1 cellular context compared by ENCODE assay signal in the genomic region with DNA sequence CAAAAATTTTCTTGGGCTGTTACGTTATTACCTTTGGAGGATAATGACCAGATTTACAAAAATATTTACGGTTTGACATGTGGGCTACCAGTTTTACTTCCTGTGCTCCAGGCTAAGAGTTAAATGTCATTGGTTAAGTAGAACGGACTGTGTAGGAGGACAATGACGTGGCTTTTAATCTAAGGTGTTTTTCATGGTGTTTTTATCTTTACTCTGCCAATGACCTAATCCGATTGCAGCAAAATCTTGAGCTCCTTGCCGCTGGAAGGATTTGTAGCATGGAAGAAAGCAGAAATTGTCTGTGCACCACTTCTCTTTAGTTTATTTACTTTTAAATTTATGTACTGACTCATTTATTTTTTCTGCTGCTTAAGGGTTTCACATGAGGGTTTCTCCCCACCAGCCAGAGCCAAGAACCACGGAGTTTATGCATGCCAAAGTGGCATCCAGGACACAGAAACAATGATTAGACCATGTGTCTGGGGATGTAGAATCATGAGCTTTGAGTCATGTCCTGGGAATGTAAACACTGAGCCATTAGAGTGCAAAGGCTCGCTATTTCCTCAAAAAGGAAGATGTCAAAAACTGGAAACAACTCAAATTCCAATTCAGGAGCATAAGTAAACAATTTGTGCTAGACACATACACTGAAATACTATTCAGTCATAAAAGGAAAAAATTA.
A peak's percentile ranks its signal among the peaks of the same experiment; 100 is the strongest.
TF ChIP-seq lines count a peak whose summit lies in the region.

No MANE protein-coding gene starts in this region.

TF ChIP-seq in HepG2, 621 proteins besides CTCF, POLR2A, EP300 and RAD21 (continued from another document and continues in another):
- TF ChIP-seq FOXP4 (CRISPR knock-in tag; IDR thresholded peaks at IDR 0.05), result peak; percentile 95
- no peak for TF ChIP-seq NPAS2 (CRISPR knock-in tag; IDR thresholded peaks at IDR 0.05; ENCODE audit: borderline replicate concordance)
- peak; percentile 100 for TF ChIP-seq TEAD3 (CRISPR knock-in tag; optimal IDR thresholded peaks at IDR 0.05; ENCODE audit: borderline replicate concordance)
- peak; percentile 92; the same call in 1 of the 2 replicates for TF ChIP-seq MEIS2 (CRISPR knock-in tag; IDR thresholded peaks at IDR 0.05)
- TF ChIP-seq ZNF468 (CRISPR knock-in tag; IDR thresholded peaks at IDR 0.05), result no peak
- TF ChIP-seq FOSL2 (CRISPR knock-in tag; IDR thresholded peaks at IDR 0.05), result peak; percentile 98
- TF ChIP-seq, protein P1, sequence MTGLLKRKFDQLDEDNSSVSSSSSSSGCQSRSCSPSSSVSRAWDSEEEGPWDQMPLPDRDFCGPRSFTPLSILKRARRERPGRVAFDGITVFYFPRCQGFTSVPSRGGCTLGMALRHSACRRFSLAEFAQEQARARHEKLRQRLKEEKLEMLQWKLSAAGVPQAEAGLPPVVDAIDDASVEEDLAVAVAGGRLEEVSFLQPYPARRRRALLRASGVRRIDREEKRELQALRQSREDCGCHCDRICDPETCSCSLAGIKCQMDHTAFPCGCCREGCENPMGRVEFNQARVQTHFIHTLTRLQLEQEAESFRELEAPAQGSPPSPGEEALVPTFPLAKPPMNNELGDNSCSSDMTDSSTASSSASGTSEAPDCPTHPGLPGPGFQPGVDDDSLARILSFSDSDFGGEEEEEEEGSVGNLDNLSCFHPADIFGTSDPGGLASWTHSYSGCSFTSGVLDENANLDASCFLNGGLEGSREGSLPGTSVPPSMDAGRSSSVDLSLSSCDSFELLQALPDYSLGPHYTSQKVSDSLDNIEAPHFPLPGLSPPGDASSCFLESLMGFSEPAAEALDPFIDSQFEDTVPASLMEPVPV (CRISPR knock-in tag; IDR thresholded peaks at IDR 0.05), result no peak
- TF ChIP-seq NCOR1 (IDR thresholded peaks at IDR 0.05; ENCODE audit: borderline replicate concordance, low read length), result peak; percentile 60
- TF ChIP-seq ATF2 (CRISPR knock-in tag; IDR thresholded peaks at IDR 0.05), result peak; percentile 94
- peak; percentile 54; the same call in 1 of the 2 replicates for TF ChIP-seq KMT2B (CRISPR knock-in tag; IDR thresholded peaks at IDR 0.05)
- no peak for TF ChIP-seq TAF1 (CRISPR knock-in tag; IDR thresholded peaks at IDR 0.05)
- TF ChIP-seq ASH2L (IDR thresholded peaks at IDR 0.05; ENCODE audit: insufficient read length, low read depth, low read length), result no peak
- no peak for TF ChIP-seq ZNF780A (CRISPR knock-in tag; IDR thresholded peaks at IDR 0.05)
- no peak for TF ChIP-seq ZNF510 (CRISPR knock-in tag; IDR thresholded peaks at IDR 0.05; ENCODE audit: low read depth)
- TF ChIP-seq U2AF1 (optimal IDR thresholded peaks at IDR 0.05; ENCODE audit: low read depth, low read length), result no peak
- TF ChIP-seq, protein P2, sequence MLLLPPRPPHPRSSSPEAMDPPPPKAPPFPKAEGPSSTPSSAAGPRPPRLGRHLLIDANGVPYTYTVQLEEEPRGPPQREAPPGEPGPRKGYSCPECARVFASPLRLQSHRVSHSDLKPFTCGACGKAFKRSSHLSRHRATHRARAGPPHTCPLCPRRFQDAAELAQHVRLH (CRISPR knock-in tag; IDR thresholded peaks at IDR 0.05; ENCODE audit: borderline replicate concordance, low read depth), result peak; percentile 76; the same call in 1 of the 2 replicates
- TF ChIP-seq ZNF678 (CRISPR knock-in tag; IDR thresholded peaks at IDR 0.05), result no peak
- no peak for TF ChIP-seq ZNF432 (CRISPR knock-in tag; IDR thresholded peaks at IDR 0.05; ENCODE audit: borderline replicate concordance)
- TF ChIP-seq ARID5B (CRISPR knock-in tag; IDR thresholded peaks at IDR 0.05), result peak; percentile 98
- TF ChIP-seq, protein P3, sequence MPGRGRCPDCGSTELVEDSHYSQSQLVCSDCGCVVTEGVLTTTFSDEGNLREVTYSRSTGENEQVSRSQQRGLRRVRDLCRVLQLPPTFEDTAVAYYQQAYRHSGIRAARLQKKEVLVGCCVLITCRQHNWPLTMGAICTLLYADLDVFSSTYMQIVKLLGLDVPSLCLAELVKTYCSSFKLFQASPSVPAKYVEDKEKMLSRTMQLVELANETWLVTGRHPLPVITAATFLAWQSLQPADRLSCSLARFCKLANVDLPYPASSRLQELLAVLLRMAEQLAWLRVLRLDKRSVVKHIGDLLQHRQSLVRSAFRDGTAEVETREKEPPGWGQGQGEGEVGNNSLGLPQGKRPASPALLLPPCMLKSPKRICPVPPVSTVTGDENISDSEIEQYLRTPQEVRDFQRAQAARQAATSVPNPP (CRISPR knock-in tag; IDR thresholded peaks at IDR 0.05), result no peak
- 0 out of 2 replicates have a peak, but pooled peaks have one; percentile 32 for TF ChIP-seq ONECUT2 (CRISPR knock-in tag; IDR thresholded peaks at IDR 0.05)
- TF ChIP-seq SALL2 (CRISPR knock-in tag; IDR thresholded peaks at IDR 0.05), result 0 out of 2 replicates have a peak, but pooled peaks have one; percentile 61
- TF ChIP-seq, protein P4, sequence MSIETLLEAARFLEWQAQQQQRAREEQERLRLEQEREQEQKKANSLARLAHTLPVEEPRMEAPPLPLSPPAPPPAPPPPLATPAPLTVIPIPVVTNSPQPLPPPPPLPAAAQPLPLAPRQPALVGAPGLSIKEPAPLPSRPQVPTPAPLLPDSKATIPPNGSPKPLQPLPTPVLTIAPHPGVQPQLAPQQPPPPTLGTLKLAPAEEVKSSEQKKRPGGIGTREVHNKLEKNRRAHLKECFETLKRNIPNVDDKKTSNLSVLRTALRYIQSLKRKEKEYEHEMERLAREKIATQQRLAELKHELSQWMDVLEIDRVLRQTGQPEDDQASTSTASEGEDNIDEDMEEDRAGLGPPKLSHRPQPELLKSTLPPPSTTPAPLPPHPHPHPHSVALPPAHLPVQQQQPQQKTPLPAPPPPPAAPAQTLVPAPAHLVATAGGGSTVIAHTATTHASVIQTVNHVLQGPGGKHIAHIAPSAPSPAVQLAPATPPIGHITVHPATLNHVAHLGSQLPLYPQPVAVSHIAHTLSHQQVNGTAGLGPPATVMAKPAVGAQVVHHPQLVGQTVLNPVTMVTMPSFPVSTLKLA (IDR thresholded peaks at IDR 0.05), result peak; percentile 66
- peak; percentile 93 for TF ChIP-seq BRCA1 (CRISPR knock-in tag; IDR thresholded peaks at IDR 0.05)
- TF ChIP-seq MTA1 (CRISPR knock-in tag; IDR thresholded peaks at IDR 0.05; ENCODE audit: borderline replicate concordance), result no peak
- TF ChIP-seq, protein P5, sequence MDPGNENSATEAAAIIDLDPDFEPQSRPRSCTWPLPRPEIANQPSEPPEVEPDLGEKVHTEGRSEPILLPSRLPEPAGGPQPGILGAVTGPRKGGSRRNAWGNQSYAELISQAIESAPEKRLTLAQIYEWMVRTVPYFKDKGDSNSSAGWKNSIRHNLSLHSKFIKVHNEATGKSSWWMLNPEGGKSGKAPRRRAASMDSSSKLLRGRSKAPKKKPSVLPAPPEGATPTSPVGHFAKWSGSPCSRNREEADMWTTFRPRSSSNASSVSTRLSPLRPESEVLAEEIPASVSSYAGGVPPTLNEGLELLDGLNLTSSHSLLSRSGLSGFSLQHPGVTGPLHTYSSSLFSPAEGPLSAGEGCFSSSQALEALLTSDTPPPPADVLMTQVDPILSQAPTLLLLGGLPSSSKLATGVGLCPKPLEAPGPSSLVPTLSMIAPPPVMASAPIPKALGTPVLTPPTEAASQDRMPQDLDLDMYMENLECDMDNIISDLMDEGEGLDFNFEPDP (CRISPR knock-in tag; conservative IDR thresholded peaks at IDR 0.05), result no peak
- TF ChIP-seq GMEB1 (CRISPR knock-in tag; IDR thresholded peaks at IDR 0.05; ENCODE audit: borderline replicate concordance), result no peak; the same call in 1 of the 2 replicates
- TF ChIP-seq NR2F1 (CRISPR knock-in tag; IDR thresholded peaks at IDR 0.05), result peak in 1 of 2 experiments; percentile 33; a peak in 1 of 4 replicates
- no peak for TF ChIP-seq ZNF296 (CRISPR knock-in tag; conservative IDR thresholded peaks at IDR 0.05)
- TF ChIP-seq PAXIP1 (CRISPR knock-in tag; conservative IDR thresholded peaks at IDR 0.05), result peak; percentile 94
- peak; percentile 79 for TF ChIP-seq DMAP1 (CRISPR knock-in tag; IDR thresholded peaks at IDR 0.05)
- TF ChIP-seq ZEB1 (IDR thresholded peaks at IDR 0.05; ENCODE audit: insufficient replicate concordance, low read depth), result no peak
- no peak for TF ChIP-seq ZNF660 (CRISPR knock-in tag; IDR thresholded peaks at IDR 0.05; ENCODE audit: borderline replicate concordance, low read depth)
- TF ChIP-seq SMAD3 (CRISPR knock-in tag; IDR thresholded peaks at IDR 0.05), result peak; percentile 88
- peak; percentile 80 for TF ChIP-seq ZNF331 (CRISPR knock-in tag; IDR thresholded peaks at IDR 0.05)
- TF ChIP-seq ZNF547 (CRISPR knock-in tag; IDR thresholded peaks at IDR 0.05), result no peak
- TF ChIP-seq NBN (conservative IDR thresholded peaks at IDR 0.05), result no peak
